10 cellular contexts compared by ENCODE assay signal in genomic region chr12:110647669-110648068, GRCh38. TPM values are rescaled to one million over a fixed set of nuclear protein-coding genes. Genes with fewer than 3 reads are reported as not detected.
DNase-seq lines count a peak whose midpoint lies in the region; ATAC-seq and TF ChIP-seq lines count a peak whose summit lies in the region.
"Had no signal": no experiment of that assay in that cellular context is flagged by ENCODE, and none has a peak within 500 bp of the region (broad histone marks: within the 10 kb centered on the region; RNA-seq: fewer than 3 reads in every experiment).

No MANE protein-coding gene starts in this region.

- no peak overlapping the region for H3K4me3 Mint-ChIP-seq in central memory CD8-positive, alpha-beta T cell

- H3K4me3 ChIP-seq in DOHH2 (ENCODE audit: low read length), result peak overlapping the region; percentile 56
- no peak overlapping the region for H3K4me3 ChIP-seq in MG63
- no peak overlapping the region for H3K4me3 ChIP-seq in A673 (ENCODE audit: low read depth, low read length, poor library complexity, severe bottlenecking)
- H3K4me3 ChIP-seq: adrenal gland had no signal

- in situ Hi-C loops in KBM-7 (cut with MboI; ENCODE audit: low pct_unique_long_range_greater_than_20kb, low sequenced_read_pairs), result no loop called here

- DNase-seq in KBM-7 (peak; percentile 77), kidney tubule cell (ENCODE audit: low spot score) (no peak), MG63 (no peak), A673 (ENCODE audit: low spot score) (no peak)
- DNase-seq in central memory CD8-positive, alpha-beta T cell (ENCODE audit: low spot score in 2 of 2), result no peak
- no peak for DNase-seq in stimulated activated CD4-positive, alpha-beta T cell treated with anti-CD3 and anti-CD28 coated beads, Interleukin-4, amount 100 ng/mL, for 1 hour
- DNase-seq: adrenal gland, DMS153 had no signal

- H3K27ac ChIP-seq in DOHH2 (ENCODE audit: low read depth, low read length) (peak overlapping the region; percentile 91), A673 (ENCODE audit: low read depth, low read length, poor library complexity, severe bottlenecking) (no peak overlapping the region)
- H3K27ac ChIP-seq: adrenal gland had no signal

- H3K9me3 ChIP-seq in DOHH2 (ENCODE audit: control insufficient read depth, insufficient read depth, low read length), result no peaks in the 10 kb centered on the region
- H3K9me3 ChIP-seq in MG63, result no peaks in the 10 kb centered on the region
- no peaks in the 10 kb centered on the region for H3K9me3 ChIP-seq in A673 (ENCODE audit: low read depth, low read length, poor library complexity, severe bottlenecking)
- H3K9me3 ChIP-seq: adrenal gland had no signal

- ATAC-seq in GM19395 (IDR thresholded peaks at IDR 0.05; ENCODE audit: unreplicated experiment), result peak; percentile 73
- peak; percentile 32 for ATAC-seq in central memory CD8-positive, alpha-beta T cell (replicated peaks; ENCODE audit: extremely low read depth, poor library complexity, severe bottlenecking)

- POLR2A ChIA-PET in A673 (lab: Charles Lee; ENCODE audit: low non-redundant PET), result no interaction called here

- H3K4me1 Mint-ChIP-seq in central memory CD8-positive, alpha-beta T cell, result peaks cover 14% of the 10 kb centered on the region

- H3K4me1 ChIP-seq in DOHH2 (ENCODE audit: control insufficient read depth, low read length) (peaks cover 91% of the 10 kb centered on the region), A673 (ENCODE audit: insufficient read depth, low read length, poor library complexity, severe bottlenecking) (peaks cover 14% of the 10 kb centered on the region)
- H3K4me1 ChIP-seq: adrenal gland had no signal

- no peaks in the 10 kb centered on the region for H3K79me2 ChIP-seq in DOHH2 (ENCODE audit: control insufficient read depth, low read length)

- H3K36me3 ChIP-seq in DOHH2 (ENCODE audit: control insufficient read depth, low read length) (peaks cover 68% of the 10 kb centered on the region), MG63 (no peaks in the 10 kb centered on the region; the same call in 1 of the 2 replicates), A673 (ENCODE audit: insufficient read depth, low read length, poor library complexity, severe bottlenecking) (no peaks in the 10 kb centered on the region)

- H3K36me3 Mint-ChIP-seq in central memory CD8-positive, alpha-beta T cell (ENCODE audit: insufficient read depth), result peaks cover 16% of the 10 kb centered on the region

- no peaks in the 10 kb centered on the region for H3K9me3 Mint-ChIP-seq in central memory CD8-positive, alpha-beta T cell

- H3F3A ChIP-seq in DOHH2 (ENCODE audit: control insufficient read depth, insufficient read depth), result peaks cover 32% of the 10 kb centered on the region

- BruUV-seq in A673 (replicated peaks; lab: Mats Ljungman, UMichigan), result no TSS peak

- peak overlapping the region; percentile 71 for H3K4me2 ChIP-seq in DOHH2 (ENCODE audit: low read length)

- H3K27me3 ChIP-seq in DOHH2 (ENCODE audit: control insufficient read depth, low read length) (no peaks in the 10 kb centered on the region), MG63 (no peaks in the 10 kb centered on the region), A673 (replicated peaks; ENCODE audit: insufficient read depth, low read depth, low read length, poor library complexity) (no peaks in the 10 kb centered on the region)
- H3K27me3 ChIP-seq: adrenal gland had no signal

- no peak for TF ChIP-seq CTCF in DOHH2 (IDR thresholded peaks at IDR 0.05; ENCODE audit: low read depth, low read length, poor library complexity, severe bottlenecking)
- no peak for TF ChIP-seq CTCF in A673 (conservative IDR thresholded peaks at IDR 0.05; ENCODE audit: low read depth, low read length)

- peak overlapping the region; percentile 35 for H3K27ac Mint-ChIP-seq in central memory CD8-positive, alpha-beta T cell (ENCODE audit: low read depth)

- H4K20me1 ChIP-seq in DOHH2 (ENCODE audit: control insufficient read depth, insufficient read depth, low read depth, low read length), result no peaks in the 10 kb centered on the region

- H3K9me2 ChIP-seq in DOHH2 (replicated peaks; ENCODE audit: control insufficient read depth, low read length), result no peaks in the 10 kb centered on the region

- no peaks in the 10 kb centered on the region for H3K27me3 Mint-ChIP-seq in central memory CD8-positive, alpha-beta T cell

- intact Hi-C loops in A673 (cut with micrococcal nuclease; ENCODE audit: unreplicated experiment), result no loop called here

- CTCF ChIA-PET in A673 (lab: Charles Lee), result no interaction called here

RNA-seq across cellular contexts. Expression of gene TCTN1, which starts 33.7 kb away (rescaled TPM):
- total RNA-seq in MG63 (2014; rRNA removed; shearing (Covaris generic); ENCODE audit: low replicate concordance), result 19.6 and 47.5 TPM in 2 replicates
- total RNA-seq in A673 (2021), result 38.8 TPM in 2 replicates

RNA-seq across cellular contexts. Expression of gene HVCN1, which starts 41.2 kb away (rescaled TPM):
- not detected in 2 replicates for total RNA-seq in MG63 (2014; rRNA removed; shearing (Covaris generic); ENCODE audit: low replicate concordance)
- 1.0 and 1.1 TPM in 2 replicates for total RNA-seq in A673 (2021)
